ENCODE assay signal across 20 cellular contexts in the genomic region with DNA sequence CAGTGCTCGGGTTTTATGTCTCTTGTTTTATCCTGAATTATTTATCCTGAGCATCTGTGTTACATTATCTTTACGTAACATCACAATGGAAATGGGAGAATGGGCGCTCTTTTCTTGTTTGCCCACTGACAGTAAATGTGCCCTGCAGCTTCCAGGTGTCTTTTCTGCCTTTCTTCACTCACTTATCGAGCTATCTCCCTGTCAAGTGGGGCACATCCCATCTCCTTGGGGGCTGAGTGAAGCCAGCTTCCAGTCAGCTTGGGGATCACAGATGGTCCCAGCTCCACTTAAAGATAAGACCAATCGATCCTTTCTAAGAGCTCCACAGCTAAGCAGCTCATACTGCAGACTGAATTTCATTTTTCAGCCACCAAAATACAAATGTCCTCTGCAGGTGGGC.
DNase-seq lines count a peak whose midpoint lies in the region; ATAC-seq and TF ChIP-seq lines count a peak whose summit lies in the region.
"Had no signal": no experiment of that assay in that cellular context is flagged by ENCODE, and none has a peak within 500 bp of the region (broad histone marks: within the 10 kb centered on the region; RNA-seq: fewer than 3 reads in every experiment).

No MANE protein-coding gene starts in this region.

- peak overlapping the region; percentile 41 for H3K27ac ChIP-seq in VCaP
- H3K27ac ChIP-seq: A549 had no signal

- no peak for ATAC-seq in GM18907 (IDR thresholded peaks at IDR 0.05; ENCODE audit: unreplicated experiment)
- ATAC-seq: A549 had no signal

- TF ChIP-seq CTCF in VCaP (conservative IDR thresholded peaks at IDR 0.05), result no peak
- no peak for TF ChIP-seq CTCF in endothelial cell (IDR thresholded peaks at IDR 0.05; ENCODE audit: unreplicated experiment)

- no peaks in the 10 kb centered on the region for H3K9me3 Mint-ChIP-seq in endothelial cell (ENCODE audit: unreplicated experiment)
- H3K9me3 Mint-ChIP-seq: HFFc6 had no signal

- peak; percentile 13 for DNase-seq in NCI-H82 (lab: John Stamatoyannopoulos, UW)
- DNase-seq in NCI-H82 treated with DMSO at 0.1 percent for 48 hours (lab: John Stamatoyannopoulos, UW; ENCODE audit: unreplicated experiment), result no peak
- DNase-seq in NCI-H524 (lab: John Stamatoyannopoulos, UW), result peak; percentile 89 to 94
- peak; percentile 27 for DNase-seq in retina
- no peak for DNase-seq in endothelial cell (ENCODE audit: low spot score)
- DNase-seq: 8988T; ACHN; AML-193; C1 segment of cervical spinal cord; Calu3; CD4-positive, alpha-beta memory T cell; COR-L47; DMS53; DMS79 treated with DMSO at 0.1 percent for 48 hours; GF-D8; GOT3; HFFc6 had no signal

- no peak overlapping the region for H3K27ac Mint-ChIP-seq in endothelial cell (ENCODE audit: unreplicated experiment)
- H3K27ac Mint-ChIP-seq: CD4-positive, alpha-beta memory T cell; HFFc6 had no signal

- H3K36me3 Mint-ChIP-seq in endothelial cell (ENCODE audit: low read depth, unreplicated experiment), result no peaks in the 10 kb centered on the region
- H3K36me3 Mint-ChIP-seq: CD4-positive, alpha-beta memory T cell had no signal

- no peak overlapping the region for H3K4me3 Mint-ChIP-seq in endothelial cell (ENCODE audit: unreplicated experiment)
- H3K4me3 Mint-ChIP-seq: CD4-positive, alpha-beta memory T cell; HFFc6 had no signal

- H3K4me1 Mint-ChIP-seq in endothelial cell (ENCODE audit: unreplicated experiment), result peaks cover 6% of the 10 kb centered on the region
- H3K4me1 Mint-ChIP-seq: CD4-positive, alpha-beta memory T cell had no signal

- H3K27me3 Mint-ChIP-seq in endothelial cell (ENCODE audit: unreplicated experiment), result no peaks in the 10 kb centered on the region

Comparison
In these comparisons a context has a peak if more than half of its experiments do, and no peak if none do; other contexts are left out.
1. DNase-seq: peak in NCI-H82 (single experiment), NCI-H524 (2 of 2) and retina (single experiment); none in NCI-H82 treated with DMSO at 0.1 percent for 48 hours (single experiment) and endothelial cell (single experiment).